7 cellular contexts compared by ENCODE assay signal in genomic region chr6:82833481-82833880, GRCh38.
"Had no signal": no experiment of that assay in that cellular context is flagged by ENCODE, and none has a peak within 500 bp of the region (broad histone marks: within the 10 kb centered on the region; RNA-seq: fewer than 3 reads in every experiment).

No MANE protein-coding gene starts in this region.

- FAIRE-seq: HepG2, HTR-8/SVneo had no signal

- H3K4me3 Mint-ChIP-seq: IgD-negative memory B cell had no signal

- H3K27me3 Mint-ChIP-seq: IgD-negative memory B cell had no signal

- H3K27ac ChIP-seq: HL-60 had no signal

- H3K27ac Mint-ChIP-seq: IgD-negative memory B cell had no signal

- H3K4me1 Mint-ChIP-seq: IgD-negative memory B cell had no signal

- DNase-seq: IMR-90, KBM-7, KG1 had no signal

- H3K36me3 Mint-ChIP-seq: IgD-negative memory B cell had no signal

- ATAC-seq: HepG2 had no signal
